8 cellular contexts compared by ENCODE assay signal in genomic region chr12:48182659-48183058, GRCh38. TPM values are rescaled to one million over a fixed set of nuclear protein-coding genes. Genes with fewer than 3 reads are reported as not detected.
A peak's percentile ranks its signal among the peaks of the same experiment; 100 is the strongest.
DNase-seq lines count a peak whose midpoint lies in the region; ATAC-seq and TF ChIP-seq lines count a peak whose summit lies in the region.

No MANE protein-coding gene starts in this region.

- TF ChIP-seq CTCF in GM23338 (conservative IDR thresholded peaks at IDR 0.05; ENCODE audit: low read depth in 2 of 2) (no peak), gastroesophageal sphincter (IDR thresholded peaks at IDR 0.05) (no peak), smooth muscle cell (IDR thresholded peaks at IDR 0.05; ENCODE audit: borderline replicate concordance, insufficient read depth, poor library complexity, severe bottlenecking) (no peak)

- H3K27me3 Mint-ChIP-seq in GM23338 (ENCODE audit: insufficient read depth, low read depth, poor library complexity) (peaks cover 47% of the 10 kb centered on the region), T-helper 17 cell (peaks cover 46% of the 10 kb centered on the region)

- H4K20me1 ChIP-seq in GM23338 (replicated peaks; ENCODE audit: insufficient read depth): no peaks in the 10 kb centered on the region
- peaks cover 11% of the 10 kb centered on the region for H4K20me1 ChIP-seq in smooth muscle cell (ENCODE audit: low read depth)

- peak overlapping the region; percentile 87 for H3K4me2 ChIP-seq in GM23338
- H3K4me2 ChIP-seq in smooth muscle cell: peak overlapping the region; percentile 90

- no peaks in the 10 kb centered on the region for H3K9me2 ChIP-seq in GM23338 (ENCODE audit: insufficient read depth)

- H3K27ac Mint-ChIP-seq in GM23338 (no peak overlapping the region), T-helper 17 cell (peak overlapping the region; percentile 90)

- ATAC-seq in GM23338 (no peak), T-helper 17 cell (no peak), gastroesophageal sphincter (no peak), GM18909 (IDR thresholded peaks at IDR 0.05; ENCODE audit: poor library complexity, unreplicated experiment) (no peak)

- H3K4me1 ChIP-seq in GM23338 (ENCODE audit: insufficient read depth) (peaks cover 23% of the 10 kb centered on the region), gastroesophageal sphincter (peaks cover 0 to 33% (median 4%) of the 10 kb centered on the region in 3 donors), smooth muscle cell (ENCODE audit: low read depth) (peaks cover 8% of the 10 kb centered on the region)

- H3K36me3 ChIP-seq in GM23338 (ENCODE audit: insufficient read depth) (no peaks in the 10 kb centered on the region), gastroesophageal sphincter (no peaks in the 10 kb centered on the region), smooth muscle cell (ENCODE audit: low read depth) (no peaks in the 10 kb centered on the region)

- H3F3A ChIP-seq in GM23338 (replicated peaks; ENCODE audit: low read depth) (peaks cover 3% of the 10 kb centered on the region; the same call in 1 of the 2 replicates), smooth muscle cell (ENCODE audit: low read depth) (peaks cover 3% of the 10 kb centered on the region)

- H3K36me3 Mint-ChIP-seq in GM23338 (ENCODE audit: low read depth) (no peaks in the 10 kb centered on the region), T-helper 17 cell (ENCODE audit: low read depth) (peaks cover 11% of the 10 kb centered on the region)

- H3K4me1 Mint-ChIP-seq in GM23338 (peaks cover 28% of the 10 kb centered on the region), T-helper 17 cell (peaks cover 16% of the 10 kb centered on the region)

- TF ChIP-seq EP300 in gastroesophageal sphincter (IDR thresholded peaks at IDR 0.05): no peak

- no peaks in the 10 kb centered on the region for H3K9me3 Mint-ChIP-seq in GM23338

- TF ChIP-seq POLR2A in gastroesophageal sphincter (IDR thresholded peaks at IDR 0.05): no peak

- H2AFZ ChIP-seq in GM23338: peak overlapping the region; percentile 98
- peak overlapping the region; percentile 84 for H2AFZ ChIP-seq in smooth muscle cell (ENCODE audit: low read depth)

- no peaks in the 10 kb centered on the region for H3K79me2 ChIP-seq in GM23338 (replicated peaks; ENCODE audit: insufficient read depth)
- peaks cover 39% of the 10 kb centered on the region for H3K79me2 ChIP-seq in smooth muscle cell (ENCODE audit: low read depth)

- 0 out of 2 replicates have a peak overlapping the region, but pooled peaks have one; percentile 9 for H3K27ac ChIP-seq in GM23338 (ENCODE audit: low read depth)
- H3K27ac ChIP-seq in gastroesophageal sphincter: peak overlapping the region in 3 of 4 donors; percentile 2 to 45 (median 37)
- peak overlapping the region; percentile 56 for H3K27ac ChIP-seq in smooth muscle cell (ENCODE audit: low read depth)

- DNase-seq in GM23338 (ENCODE audit: low spot score): no peak
- no peak for DNase-seq in T-helper 17 cell
- DNase-seq in smooth muscle cell (lab: John Stamatoyannopoulos, UW; ENCODE audit: unreplicated experiment): no peak
- no peak for DNase-seq in NCI-H1930 (lab: John Stamatoyannopoulos, UW)
- DNase-seq in middle frontal gyrus (ENCODE audit: extremely low spot score, low spot score): no peak
- no peak for DNase-seq in putamen (ENCODE audit: low spot score)

- H3K4me3 Mint-ChIP-seq in GM23338 (peak overlapping the region; percentile 81), T-helper 17 cell (peak overlapping the region; percentile 96)

- peaks cover 69% of the 10 kb centered on the region for H3K27me3 ChIP-seq in GM23338 (ENCODE audit: insufficient read depth)
- peaks cover 85% of the 10 kb centered on the region for H3K27me3 ChIP-seq in gastroesophageal sphincter
- H3K27me3 ChIP-seq in smooth muscle cell (ENCODE audit: low read depth): peaks cover 13% of the 10 kb centered on the region

- H3K9me3 ChIP-seq in T-helper 17 cell (ENCODE audit: control insufficient read depth, low read length, poor library complexity, severe bottlenecking) (no peaks in the 10 kb centered on the region), gastroesophageal sphincter (no peaks in the 10 kb centered on the region), smooth muscle cell (replicated peaks; ENCODE audit: low read depth) (no peaks in the 10 kb centered on the region)

- 8 to 10% methylated on average over 5 of the region's 7 CpGs for WGBS in gastroesophageal sphincter (ENCODE audit: low coverage in 1 of 2), 2 donors
- 20% methylated on average over 7 of the region's 7 CpGs for WGBS in smooth muscle cell (ENCODE audit: low lambda C conversion rate)

- peak overlapping the region; percentile 35 for H3K9ac ChIP-seq in smooth muscle cell (ENCODE audit: low read depth)

- H3K4me3 ChIP-seq in GM23338 (peak overlapping the region; percentile 81), gastroesophageal sphincter (peak overlapping the region in 1 of 2 donors; percentile 66), smooth muscle cell (peak overlapping the region; percentile 80)

TF ChIP-seq in GM23338, 12 proteins besides CTCF, POLR2A, EP300 and RAD21 (continues in another document):
- no peak for TF ChIP-seq CREB1 (CRISPR knock-in tag; IDR thresholded peaks at IDR 0.05; ENCODE audit: low read depth)
- TF ChIP-seq STAT1 (IDR thresholded peaks at IDR 0.05; ENCODE audit: unreplicated experiment): no peak
- TF ChIP-seq ETS1 (IDR thresholded peaks at IDR 0.05): no peak
- TF ChIP-seq REST (IDR thresholded peaks at IDR 0.05; ENCODE audit: unreplicated experiment): no peak
- TF ChIP-seq JUNB (IDR thresholded peaks at IDR 0.05; ENCODE audit: unreplicated experiment): no peak
- no peak for TF ChIP-seq EZH2 (IDR thresholded peaks at IDR 0.05; ENCODE audit: low read depth, unreplicated experiment)
- TF ChIP-seq POLR2AphosphoS5 (IDR thresholded peaks at IDR 0.05; ENCODE audit: low read depth): no peak
- no peak for TF ChIP-seq ZNF331 (CRISPR knock-in tag; IDR thresholded peaks at IDR 0.05; ENCODE audit: low read depth)

RNA-seq across cellular contexts. Expression of gene CCDC184, which starts 0.8 kb away (rescaled TPM):
- 2.8 and 3.7 TPM in 2 replicates for total RNA-seq in GM23338 (2014; rRNA removed; shearing (Covaris generic))
- polyA plus RNA-seq in GM23338 (2016; fragmentation: Nextera tagmentation; extraction: Ambion mirVana) (1.8 and 2.8 TPM in 2 replicates), smooth muscle cell (56.1 and 74.1 TPM in 2 replicates)
- total RNA-seq in T-helper 17 cell (1 to 10 TPM; 7.5 to 8.6 TPM), gastroesophageal sphincter (1 to 10 TPM in 1 of 4 donors, under 1 TPM in 2, not detected in 1; 0.13 to 2.5 (median 0.39) TPM), smooth muscle cell (23.7 and 36.6 TPM in 2 replicates)

RNA-seq across cellular contexts. Expression of gene OR10AD1, which starts 20.4 kb away (rescaled TPM):
- not detected in 2 replicates for total RNA-seq in GM23338 (2014; rRNA removed; shearing (Covaris generic))
- polyA plus RNA-seq in GM23338 (2016; fragmentation: Nextera tagmentation; extraction: Ambion mirVana) (0.17 TPM in 1 of 2 replicates, not detected in the other), smooth muscle cell (not detected in 2 replicates)
- total RNA-seq in T-helper 17 cell (not detected), gastroesophageal sphincter (not detected), smooth muscle cell (not detected in 2 replicates)

RNA-seq across cellular contexts. Expression of gene ASB8, which starts 25.3 kb away (rescaled TPM):
- total RNA-seq in GM23338 (2014; rRNA removed; shearing (Covaris generic)): 5.4 and 8.4 TPM in 2 replicates
- polyA plus RNA-seq in GM23338 (2016; fragmentation: Nextera tagmentation; extraction: Ambion mirVana) (5.4 and 6.4 TPM in 2 replicates), smooth muscle cell (18.0 and 25.4 TPM in 2 replicates)
- total RNA-seq in T-helper 17 cell (10 to 100 TPM; 39.0 to 59.6 TPM), gastroesophageal sphincter (10 to 100 TPM; 37.2 to 41.6 (median 39.1) TPM), smooth muscle cell (26.9 and 31.1 TPM in 2 replicates)
